ENCODE assay signal across 24 cellular contexts in genomic region chr10:119500796-119501195, GRCh38. TPM values are rescaled to one million over a fixed set of nuclear protein-coding genes. Genes with fewer than 3 reads are reported as not detected.
A peak's percentile ranks its signal among the peaks of the same experiment; 100 is the strongest.
DNase-seq lines count a peak whose midpoint lies in the region; ATAC-seq and TF ChIP-seq lines count a peak whose summit lies in the region.
"Had no signal": no experiment of that assay in that cellular context is flagged by ENCODE, and none has a peak within 500 bp of the region (broad histone marks: within the 10 kb centered on the region; RNA-seq: fewer than 3 reads in every experiment).

No MANE protein-coding gene starts in this region.

- no peaks in the 10 kb centered on the region for H3K27me3 Mint-ChIP-seq in stimulated activated naive CD8-positive, alpha-beta T cell treated with anti-CD3 and anti-CD28 coated beads, Interleukin-15, Interleukin-2, amounts not matched to agents 100 ng/mL and 50 ng/mL, for 24 hours
- no peaks in the 10 kb centered on the region for H3K27me3 Mint-ChIP-seq in activated CD8-positive, alpha-beta T cell treated with anti-CD3 and anti-CD28 coated beads for 36 hours
- peaks cover 0 to 9% (median 2%) of the 10 kb centered on the region in 3 donors for H3K27me3 Mint-ChIP-seq in immature natural killer cell (ENCODE audit: low read depth in 3 of 3)
- H3K27me3 Mint-ChIP-seq: activated B cell treated with CpG ODN at 0.5 μM for 24 hours had no signal

- H3K9me3 Mint-ChIP-seq in stimulated activated naive CD8-positive, alpha-beta T cell treated with anti-CD3 and anti-CD28 coated beads, Interleukin-15, Interleukin-2, amounts not matched to agents 100 ng/mL and 50 ng/mL, for 24 hours = no peaks in the 10 kb centered on the region
- H3K9me3 Mint-ChIP-seq in activated CD8-positive, alpha-beta T cell treated with anti-CD3 and anti-CD28 coated beads for 36 hours = no peaks in the 10 kb centered on the region
- no peaks in the 10 kb centered on the region for H3K9me3 Mint-ChIP-seq in immature natural killer cell
- H3K9me3 Mint-ChIP-seq: activated B cell treated with CpG ODN at 0.5 μM for 24 hours, endodermal cell, nephron progenitor cell had no signal

- H3K9me3 ChIP-seq in transverse colon = no peaks in the 10 kb centered on the region
- no peaks in the 10 kb centered on the region for H3K9me3 ChIP-seq in thyroid gland
- H3K9me3 ChIP-seq: body of pancreas, upper lobe of right lung had no signal

- no peaks in the 10 kb centered on the region for H3K36me3 ChIP-seq in transverse colon
- no peaks in the 10 kb centered on the region for H3K36me3 ChIP-seq in thyroid gland
- H3K36me3 ChIP-seq: upper lobe of right lung had no signal

- in situ Hi-C loops in transverse colon (cut with MboI; ENCODE audit: low pct_ligation_motif_present in 1 of 4, low pct_unique_long_range_greater_than_20kb in 1 of 4, low sequenced_read_pairs in 3 of 4) = no loop called here

- H3K4me1 ChIP-seq in transverse colon (peaks cover 0 to 28% (median 2%) of the 10 kb centered on the region in 4 donors), thyroid gland (peaks cover 0 to 6% of the 10 kb centered on the region in 2 donors)
- H3K4me1 ChIP-seq: body of pancreas, upper lobe of right lung had no signal

- TF ChIP-seq POLR2A in transverse colon (IDR thresholded peaks at IDR 0.05) = no peak
- TF ChIP-seq POLR2A in thyroid gland (IDR thresholded peaks at IDR 0.05) = no peak

- TF ChIP-seq EP300 in transverse colon (IDR thresholded peaks at IDR 0.05; ENCODE audit: low read depth) = no peak

- peaks cover 66% of the 10 kb centered on the region for H3K36me3 Mint-ChIP-seq in stimulated activated naive CD8-positive, alpha-beta T cell treated with anti-CD3 and anti-CD28 coated beads, Interleukin-15, Interleukin-2, amounts not matched to agents 100 ng/mL and 50 ng/mL, for 24 hours (ENCODE audit: low read depth)
- peaks cover 77% of the 10 kb centered on the region for H3K36me3 Mint-ChIP-seq in activated CD8-positive, alpha-beta T cell treated with anti-CD3 and anti-CD28 coated beads for 36 hours (ENCODE audit: low read depth)
- peaks cover 0 to 6% (median 3%) of the 10 kb centered on the region in 3 donors for H3K36me3 Mint-ChIP-seq in immature natural killer cell

- intact Hi-C loops in activated CD8-positive, alpha-beta T cell treated with anti-CD3 and anti-CD28 coated beads for 36 hours (cut with micrococcal nuclease) = loop anchor here (5.0 kb wide), 1 partner anchor 37 kb away; no protein-coding TSS in a partner anchor
- intact Hi-C loops in transverse colon (cut with DNase I; ENCODE audit: low total_unique reads) (no loop called here), thyroid gland (cut with DNase I) (no loop called here)

- CTCF ChIA-PET in activated CD8-positive, alpha-beta T cell treated with anti-CD3 and anti-CD28 coated beads for 36 hours (lab: Charles Lee) = interaction anchor here (1.7 to 2.0 kb wide), 3 partner anchors 11 to 29 kb away, joined by 4 to 14 read pairs (median 5); no protein-coding TSS in a partner anchor

- H3K27me3 ChIP-seq in transverse colon (no peaks in the 10 kb centered on the region), thyroid gland (no peaks in the 10 kb centered on the region)
- H3K27me3 ChIP-seq: body of pancreas, upper lobe of right lung had no signal

- H3K4me1 Mint-ChIP-seq in stimulated activated naive CD8-positive, alpha-beta T cell treated with anti-CD3 and anti-CD28 coated beads, Interleukin-15, Interleukin-2, amounts not matched to agents 100 ng/mL and 50 ng/mL, for 24 hours (ENCODE audit: low read depth) = peaks cover 100% of the 10 kb centered on the region
- peaks cover 94% of the 10 kb centered on the region for H3K4me1 Mint-ChIP-seq in activated CD8-positive, alpha-beta T cell treated with anti-CD3 and anti-CD28 coated beads for 36 hours (ENCODE audit: low read depth)
- peaks cover 41 to 52% of the 10 kb centered on the region in 2 donors for H3K4me1 Mint-ChIP-seq in immature natural killer cell

- POLR2A ChIA-PET in activated CD8-positive, alpha-beta T cell treated with anti-CD3 and anti-CD28 coated beads for 36 hours (lab: Charles Lee) = interaction anchor here (1.2 to 6.3 kb wide), 5 partner anchors 11 to 294 kb away, joined by 3 to 58 read pairs (median 3); partner anchors contain the start of gene RGS10

- peak overlapping the region; percentile 45 for H3K4me3 Mint-ChIP-seq in stimulated activated naive CD8-positive, alpha-beta T cell treated with anti-CD3 and anti-CD28 coated beads, Interleukin-15, Interleukin-2, amounts not matched to agents 100 ng/mL and 50 ng/mL, for 24 hours
- no peak overlapping the region for H3K4me3 Mint-ChIP-seq in activated CD8-positive, alpha-beta T cell treated with anti-CD3 and anti-CD28 coated beads for 36 hours
- H3K4me3 Mint-ChIP-seq in immature natural killer cell = no peak overlapping the region
- H3K4me3 Mint-ChIP-seq: activated B cell treated with CpG ODN at 0.5 μM for 24 hours, endodermal cell, nephron progenitor cell had no signal

- WGBS in transverse colon (ENCODE audit: low coverage in 1 of 2), 2 donors = 92 to 98% methylated on average over 6 of the region's 6 CpGs
- 77 to 88% methylated on average over 6 of the region's 6 CpGs for WGBS in thyroid gland, 2 donors

- H3K4me3 ChIP-seq in transverse colon (no peak overlapping the region), thyroid gland (replicated peaks in 1 of 3) (no peak overlapping the region)
- H3K4me3 ChIP-seq: body of pancreas, skin epidermis, upper lobe of right lung had no signal

- DNase-seq in stimulated activated naive CD8-positive, alpha-beta T cell treated with anti-CD3 and anti-CD28 coated beads, Interleukin-15, Interleukin-2, amounts not matched to agents 100 U/mL and 50 U/mL, for 24 hours = no peak
- DNase-seq in activated CD8-positive, alpha-beta T cell treated with anti-CD3 and anti-CD28 coated beads for 36 hours = no peak
- DNase-seq in immature natural killer cell (no peak), transverse colon (no peak), thyroid gland (no peak)
- DNase-seq: activated B cell treated with CpG ODN at 0.5 μM for 24 hours; activated gamma-delta T cell treated with Interleukin-2 at 50 U/mL for 16 hours; body of pancreas; endodermal cell; H7; left cardiac atrium; mesendoderm; NCI-H1092; NCI-H2081; NCI-H446; nephron progenitor cell; stimulated activated CD4-positive, alpha-beta T cell treated with anti-CD3 and anti-CD28 coated beads, Interleukin-2, amount 100 ng/mL, for 48 hours; T-helper 9 cell; upper lobe of right lung had no signal

- H3K27ac ChIP-seq in transverse colon (peak overlapping the region in 3 of 4 donors; percentile 2 to 43 (median 32)), thyroid gland (no peak overlapping the region)
- H3K27ac ChIP-seq: body of pancreas, upper lobe of right lung had no signal

- ATAC-seq in stimulated activated naive CD8-positive, alpha-beta T cell treated with anti-CD3 and anti-CD28 coated beads, Interleukin-15, Interleukin-2, amounts not matched to agents 100 U/mL and 50 U/mL, for 24 hours = no peak
- ATAC-seq in activated CD8-positive, alpha-beta T cell treated with anti-CD3 and anti-CD28 coated beads for 36 hours = no peak
- ATAC-seq in HG02852 (IDR thresholded peaks at IDR 0.05; ENCODE audit: unreplicated experiment) = no peak
- ATAC-seq in HG03175 (IDR thresholded peaks at IDR 0.05; ENCODE audit: unreplicated experiment) = no peak
- ATAC-seq: body of pancreas, left cardiac atrium, upper lobe of right lung had no signal

- TF ChIP-seq CTCF in activated CD8-positive, alpha-beta T cell treated with anti-CD3 and anti-CD28 coated beads for 36 hours (IDR thresholded peaks at IDR 0.05) = no peak
- no peak for TF ChIP-seq CTCF in transverse colon (IDR thresholded peaks at IDR 0.05)
- no peak for TF ChIP-seq CTCF in thyroid gland (IDR thresholded peaks at IDR 0.05)

- H3K27ac Mint-ChIP-seq in stimulated activated naive CD8-positive, alpha-beta T cell treated with anti-CD3 and anti-CD28 coated beads, Interleukin-15, Interleukin-2, amounts not matched to agents 100 ng/mL and 50 ng/mL, for 24 hours = peak overlapping the region; percentile 99
- peak overlapping the region; percentile 98 for H3K27ac Mint-ChIP-seq in activated CD8-positive, alpha-beta T cell treated with anti-CD3 and anti-CD28 coated beads for 36 hours
- peak overlapping the region; percentile 20 to 96 (median 80) for H3K27ac Mint-ChIP-seq in immature natural killer cell
- H3K27ac Mint-ChIP-seq: activated B cell treated with CpG ODN at 0.5 μM for 24 hours, endodermal cell, nephron progenitor cell, progenitor cell of endocrine pancreas had no signal

RNA-seq across cellular contexts. Expression of gene RGS10, which starts 41.7 kb away (rescaled TPM):
- 100 to 1,000 TPM; 207 to 220 TPM for total RNA-seq in activated CD8-positive, alpha-beta T cell treated with anti-CD3 and anti-CD28 coated beads for 36 hours
- 10 to 100 TPM; 11.8 to 48.4 (median 40.7) TPM for polyA plus RNA-seq in immature natural killer cell
- total RNA-seq in transverse colon (10 to 100 TPM; 26.3 to 47.1 (median 38.8) TPM), thyroid gland (10 to 100 TPM; 21.4 to 97.6 (median 35.5) TPM)

Comparison
In these comparisons a context has a peak if more than half of its experiments do, and no peak if none do; other contexts are left out.
1. H3K27ac ChIP-seq: peak in transverse colon (3 of 4); none in thyroid gland (0 of 3).
2. Peak in every context shown above with its lines, with median percentiles within 50 percentile points of each other: H3K27ac Mint-ChIP-seq.